Comparison of ENCODE assay signal across 18 cellular contexts in genomic region chr21:16517380-16517779, GRCh38.
DNase-seq lines count a peak whose midpoint lies in the region; ATAC-seq and TF ChIP-seq lines count a peak whose summit lies in the region.
"Had no signal": no experiment of that assay in that cellular context is flagged by ENCODE, and none has a peak within 500 bp of the region (broad histone marks: within the 10 kb centered on the region; RNA-seq: fewer than 3 reads in every experiment).

No MANE protein-coding gene starts in this region.

- H3K27ac ChIP-seq in gastroesophageal sphincter, result no peak overlapping the region

- no peaks in the 10 kb centered on the region for H3K4me1 ChIP-seq in gastroesophageal sphincter
- H3K4me1 ChIP-seq: HAP-1 had no signal

- TF ChIP-seq CTCF in cardiac fibroblast (IDR thresholded peaks at IDR 0.05; ENCODE audit: low read depth, low read length) (no peak), gastroesophageal sphincter (IDR thresholded peaks at IDR 0.05) (no peak), retinal pigment epithelial cell (conservative IDR thresholded peaks at IDR 0.05; ENCODE audit: low read depth, low read length) (no peak)

- TF ChIP-seq POLR2A in gastroesophageal sphincter (IDR thresholded peaks at IDR 0.05), result no peak

- no peaks in the 10 kb centered on the region for H3K36me3 ChIP-seq in gastroesophageal sphincter
- H3K36me3 ChIP-seq: HAP-1 had no signal

- no peak overlapping the region for H3K4me3 ChIP-seq in cardiac fibroblast (replicated peaks in 1 of 2; ENCODE audit: low read depth in 2 of 2, low read length in 2 of 2)
- H3K4me3 ChIP-seq in gastroesophageal sphincter, result no peak overlapping the region
- H3K4me3 ChIP-seq in retinal pigment epithelial cell (ENCODE audit: low read length), result no peak overlapping the region
- H3K4me3 ChIP-seq: GM12878, HAP-1 had no signal

- peak; percentile 84 for ATAC-seq in gastroesophageal sphincter
- ATAC-seq in GM21619 (IDR thresholded peaks at IDR 0.05; ENCODE audit: unreplicated experiment), result no peak
- ATAC-seq in GM19397 (IDR thresholded peaks at IDR 0.05; ENCODE audit: unreplicated experiment), result no peak
- ATAC-seq in GM19023 (IDR thresholded peaks at IDR 0.05; ENCODE audit: unreplicated experiment), result no peak
- ATAC-seq in GM21528 (IDR thresholded peaks at IDR 0.05; ENCODE audit: low FRiP score, unreplicated experiment), result no peak
- ATAC-seq: GM12878, Panc1 had no signal

- peak; percentile 43 for DNase-seq in GM03348 (ENCODE audit: low spot score)
- peak; percentile 26 to 67 for DNase-seq in cardiac fibroblast (ENCODE audit: low read depth in 2 of 2)
- DNase-seq in retinal pigment epithelial cell (ENCODE audit: low read depth), result peak; percentile 15
- DNase-seq: C1 segment of cervical spinal cord, DND-41, Kasumi-1, MM.1S, NCI-H1092 treated with DMSO at 0.1 percent for 48 hours, NCI-H1694, NCI-H524 had no signal

- WGBS in gastroesophageal sphincter (ENCODE audit: low coverage in 1 of 2), 2 donors, result 100% methylated on average over 1 of the region's 1 CpG

- peaks cover 0 to 8% (median 0%) of the 10 kb centered on the region in 3 donors for H3K9me3 ChIP-seq in gastroesophageal sphincter
- H3K9me3 ChIP-seq: HAP-1 had no signal

- H3K27me3 ChIP-seq in gastroesophageal sphincter, result no peaks in the 10 kb centered on the region

- TF ChIP-seq EP300 in gastroesophageal sphincter (IDR thresholded peaks at IDR 0.05), result no peak
